ENCODE assay signal across 9 cellular contexts in the genomic region with DNA sequence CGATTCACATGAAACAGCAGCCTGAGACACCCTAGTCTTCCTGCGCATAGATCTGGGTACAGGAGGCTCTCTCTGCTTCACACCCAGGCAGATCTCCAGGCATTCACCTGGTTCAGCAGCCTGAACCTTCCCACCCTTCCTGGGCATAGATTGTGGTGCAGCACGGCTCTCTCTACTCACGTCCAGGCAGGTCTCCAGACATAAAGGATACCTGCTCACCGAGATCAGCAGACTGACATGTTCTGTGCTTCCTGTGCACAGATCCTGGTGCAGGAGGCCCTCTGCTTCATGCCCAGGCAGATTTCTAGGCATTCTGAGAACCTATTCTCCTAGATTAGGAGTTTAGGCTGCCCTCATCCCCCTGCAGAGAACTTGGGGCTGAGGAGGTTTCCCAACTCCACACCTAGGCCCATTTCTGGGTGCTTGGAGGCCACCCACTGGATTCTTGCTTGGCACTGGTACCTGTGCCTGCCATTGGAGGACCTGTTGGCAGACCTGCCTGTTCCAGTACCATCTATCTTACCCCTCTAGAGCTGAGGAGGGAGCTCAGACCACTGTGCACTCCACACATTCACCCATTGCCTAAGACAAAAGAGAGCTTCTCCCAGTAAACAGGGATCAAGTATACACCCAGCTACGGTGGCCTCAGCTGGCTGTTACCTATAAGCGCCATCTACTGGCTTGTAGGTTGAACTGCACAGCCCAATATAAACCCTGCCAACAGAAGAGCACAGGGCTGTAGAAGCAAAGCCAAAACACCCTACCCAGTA.
DNase-seq lines count a peak whose midpoint lies in the region; ATAC-seq lines count a peak whose summit lies in the region.
"Had no signal": no experiment of that assay in that cellular context is flagged by ENCODE, and none has a peak within 500 bp of the region (broad histone marks: within the 10 kb centered on the region; RNA-seq: fewer than 3 reads in every experiment).

No MANE protein-coding gene starts in this region.

- H3K36me3 ChIP-seq in NT2/D1 (ENCODE audit: insufficient read depth, insufficient read length, low read length) = no peaks in the 10 kb centered on the region

- H3K9me3 ChIP-seq in NT2/D1 (ENCODE audit: insufficient read depth, low read length) = peaks cover 22% of the 10 kb centered on the region

- ATAC-seq in GM18873 (IDR thresholded peaks at IDR 0.05; ENCODE audit: low FRiP score, unreplicated experiment) (peak; percentile 85), HG03045 (IDR thresholded peaks at IDR 0.05; ENCODE audit: unreplicated experiment) (peak; percentile 91)

- H3K4me3 ChIP-seq in NT2/D1 (ENCODE audit: insufficient read length, low read depth) = no peak overlapping the region

- no peak overlapping the region for H3K9ac ChIP-seq in NT2/D1 (ENCODE audit: insufficient read length, low read depth)
- H3K9ac ChIP-seq: parathyroid adenoma had no signal

- H3K4me1 ChIP-seq in NT2/D1 (ENCODE audit: insufficient read depth, insufficient read length) = peaks cover 2% of the 10 kb centered on the region
- H3K4me1 ChIP-seq: parathyroid adenoma had no signal

- DNase-seq in DMS53 (lab: John Stamatoyannopoulos, UW) (peak; percentile 82), NT2/D1 (ENCODE audit: low read depth, low spot score) (peak; percentile 43), globus pallidus (ENCODE audit: low spot score) (peak; percentile 9), DMS153 treated with DMSO at 0.1 percent for 48 hours (lab: John Stamatoyannopoulos, UW; ENCODE audit: unreplicated experiment) (no peak), activated gamma-delta T cell (lab: John Stamatoyannopoulos, UW) (no peak)
- DNase-seq in activated naive CD4-positive, alpha-beta T cell treated with anti-CD3 and anti-CD28 coated beads, Interleukin-2, amount 50 U/mL, for 16 hours = no peak

- no peaks in the 10 kb centered on the region for H3K27me3 ChIP-seq in NT2/D1 (ENCODE audit: insufficient read depth, insufficient read length)

Comparison
In these comparisons a context has a peak if more than half of its experiments do, and no peak if none do; other contexts are left out.
1. DNase-seq: peak in DMS53 (single experiment), NT2/D1 (single experiment) and globus pallidus (single experiment); none in activated naive CD4-positive, alpha-beta T cell treated with anti-CD3 and anti-CD28 coated beads, Interleukin-2, amount 50 U/mL, for 16 hours (single experiment), DMS153 treated with DMSO at 0.1 percent for 48 hours (single experiment) and activated gamma-delta T cell (single experiment).